In genomic region chr17:2029911-2030778, GRCh38 we compare ENCODE assay signal across 8 cellular contexts. TPM values are rescaled to one million over a fixed set of nuclear protein-coding genes. Genes with fewer than 3 reads are reported as not detected.
DNase-seq lines count a peak whose midpoint lies in the region; ATAC-seq and TF ChIP-seq lines count a peak whose summit lies in the region.

TSS of gene DPH1 (plus strand) at chr17:2030153. CDS start at chr17:2030170, 17 bp downstream.

- H4K20me1 ChIP-seq in PC-3 (ENCODE audit: low read length): no peaks in the 10 kb centered on the region

- WGBS in esophagus, 2 donors: 1 to 2% methylated on average over 58 to 59 of the region's 59 CpGs

- peak within 1 kb of the TSS; percentile 93 to 98 (median 96) for H3K4me3 Mint-ChIP-seq in IgD-negative memory B cell
- H3K4me3 Mint-ChIP-seq in activated T-cell treated with anti-CD3 and anti-CD28 coated beads, Interleukin-2, amount 50 U/mL, for 24 hours: peak within 1 kb of the TSS; percentile 97

- H3K9me3 Mint-ChIP-seq in IgD-negative memory B cell: no peaks in the 10 kb centered on the region
- no peaks in the 10 kb centered on the region for H3K9me3 Mint-ChIP-seq in activated T-cell treated with anti-CD3 and anti-CD28 coated beads, Interleukin-2, amount 50 U/mL, for 24 hours

- peak within 1 kb of the TSS; percentile 86 to 97 (median 88) for H3K27ac Mint-ChIP-seq in IgD-negative memory B cell
- H3K27ac Mint-ChIP-seq in activated T-cell treated with anti-CD3 and anti-CD28 coated beads, Interleukin-2, amount 50 U/mL, for 24 hours: peak within 1 kb of the TSS; percentile 93

- no peaks in the 10 kb centered on the region for H3K9me3 ChIP-seq in PC-3 (ENCODE audit: low read length)
- no peaks in the 10 kb centered on the region for H3K9me3 ChIP-seq in esophagus (ENCODE audit: control insufficient read depth in 2 of 2, insufficient read depth in 1 of 2, low read depth in 1 of 2, low read length in 1 of 2)
- no peaks in the 10 kb centered on the region for H3K9me3 ChIP-seq in mucosa of stomach (ENCODE audit: control insufficient read depth, low read length)

- ATAC-seq in GM21390 (IDR thresholded peaks at IDR 0.05; ENCODE audit: unreplicated experiment): peak; percentile 71
- peak; percentile 79 for ATAC-seq in PC-3

- intact Hi-C loops in PC-3 (cut with micrococcal nuclease): no loop called here

- peaks cover 6% of the 10 kb centered on the region; the same call in 1 of the 2 replicates for H3K4me1 ChIP-seq in PC-3 (ENCODE audit: insufficient read depth, low read length)
- H3K4me1 ChIP-seq in esophagus (ENCODE audit: control insufficient read depth in 2 of 2, insufficient read depth in 2 of 2, low read length in 1 of 2): peaks cover 6 to 9% of the 10 kb centered on the region in 2 donors
- peaks cover 21% of the 10 kb centered on the region for H3K4me1 ChIP-seq in mucosa of stomach (ENCODE audit: control insufficient read depth, insufficient read depth, low read length)

- H3K27me3 Mint-ChIP-seq in IgD-negative memory B cell: peaks cover 25% of the 10 kb centered on the region
- H3K27me3 Mint-ChIP-seq in activated T-cell treated with anti-CD3 and anti-CD28 coated beads, Interleukin-2, amount 50 U/mL, for 24 hours: peaks cover 31% of the 10 kb centered on the region

- H3K4me1 Mint-ChIP-seq in IgD-negative memory B cell: peaks cover 11 to 21% (median 20%) of the 10 kb centered on the region in 3 donors
- peaks cover 33% of the 10 kb centered on the region for H3K4me1 Mint-ChIP-seq in activated T-cell treated with anti-CD3 and anti-CD28 coated beads, Interleukin-2, amount 50 U/mL, for 24 hours (ENCODE audit: low read depth)

- H3K9me2 ChIP-seq in PC-3 (replicated peaks; ENCODE audit: low read length): no peaks in the 10 kb centered on the region

- H3K27me3 ChIP-seq in PC-3 (ENCODE audit: low read length) (no peaks in the 10 kb centered on the region), esophagus (ENCODE audit: control insufficient read depth in 1 of 2, insufficient read depth in 2 of 2, low read length in 2 of 2) (no peaks in the 10 kb centered on the region), mucosa of stomach (ENCODE audit: control insufficient read depth, insufficient read depth, low read length) (peaks cover 32% of the 10 kb centered on the region)

- no peaks in the 10 kb centered on the region for H3K36me3 Mint-ChIP-seq in IgD-negative memory B cell
- peaks cover 17% of the 10 kb centered on the region for H3K36me3 Mint-ChIP-seq in activated T-cell treated with anti-CD3 and anti-CD28 coated beads, Interleukin-2, amount 50 U/mL, for 24 hours (ENCODE audit: low read depth)

- H3K9ac ChIP-seq in PC-3 (ENCODE audit: low read length) (peak within 1 kb of the TSS; percentile 93), mucosa of stomach (ENCODE audit: low read length) (peak within 1 kb of the TSS; percentile 63)

- DNase-seq in COLO668 (lab: John Stamatoyannopoulos, UW; ENCODE audit: unreplicated experiment) (peak; percentile 81), PC-3 (peak; percentile 91)
- DNase-seq in activated T-cell treated with anti-CD3 and anti-CD28 coated beads, Interleukin-2, amount 50 U/mL, for 24 hours: peak; percentile 90
- peak; percentile 66 for DNase-seq in stimulated activated CD8-positive, alpha-beta memory T cell treated with anti-CD3 and anti-CD28 coated beads, Interleukin-7, amount 100 ng/mL, for 24 hours (ENCODE audit: low read depth)

- peak within 1 kb of the TSS; percentile 94 for H2AFZ ChIP-seq in PC-3 (ENCODE audit: low read length)

- peaks cover 24% of the 10 kb centered on the region for H3K79me2 ChIP-seq in PC-3 (ENCODE audit: low read length)

- peak within 1 kb of the TSS; percentile 92 for H3K4me3 ChIP-seq in PC-3 (ENCODE audit: low read length)
- peak within 1 kb of the TSS; percentile 86 to 89 for H3K4me3 ChIP-seq in esophagus (ENCODE audit: low read depth in 1 of 2, low read length in 2 of 2)
- peak within 1 kb of the TSS; percentile 76 for H3K4me3 ChIP-seq in mucosa of stomach (ENCODE audit: low read length)

- POLR2A ChIA-PET in PC-3 (lab: Charles Lee; ENCODE audit: unreplicated experiment): no interaction called here

- no peaks in the 10 kb centered on the region for H3F3A ChIP-seq in PC-3 (ENCODE audit: low read length, unreplicated experiment)

- TSS peak; percentile 70 for BruUV-seq in PC-3 (replicated peaks; lab: Mats Ljungman, UMichigan)

- peak within 1 kb of the TSS; percentile 90 for H3K4me2 ChIP-seq in PC-3 (ENCODE audit: low read length)

- H3K27ac ChIP-seq in PC-3 (ENCODE audit: low read length): peak within 1 kb of the TSS; percentile 38
- peak within 1 kb of the TSS in 1 of 2 donors; percentile 48 for H3K27ac ChIP-seq in esophagus (ENCODE audit: low read depth in 2 of 2, low read length in 1 of 2)

- TF ChIP-seq CTCF in PC-3 (conservative IDR thresholded peaks at IDR 0.05; ENCODE audit: low read depth, low read length): no peak

- H3K36me3 ChIP-seq in PC-3 (ENCODE audit: low read depth, low read length) (no peaks in the 10 kb centered on the region), esophagus (ENCODE audit: control insufficient read depth in 2 of 2, insufficient read depth in 2 of 2, low read length in 1 of 2) (no peaks in the 10 kb centered on the region), mucosa of stomach (ENCODE audit: control insufficient read depth, insufficient read depth, low read length) (no peaks in the 10 kb centered on the region)

- CTCF ChIA-PET in PC-3 (lab: Charles Lee): interaction anchor here (0.6 kb wide), 1 partner anchor 250 kb away, joined by 8 read pairs; no protein-coding TSS in a partner anchor

RNA-seq across cellular contexts. Expression of gene DPH1, which starts in this region (rescaled TPM):
- polyA plus RNA-seq in IgD-negative memory B cell (34.4 TPM), esophagus (10 to 100 TPM; 18.8 to 21.0 TPM)
- total RNA-seq in PC-3 (2014; rRNA removed): 47.9 and 57.4 TPM in 2 replicates
